ENCODE assay signal across 14 cellular contexts in the genomic region with DNA sequence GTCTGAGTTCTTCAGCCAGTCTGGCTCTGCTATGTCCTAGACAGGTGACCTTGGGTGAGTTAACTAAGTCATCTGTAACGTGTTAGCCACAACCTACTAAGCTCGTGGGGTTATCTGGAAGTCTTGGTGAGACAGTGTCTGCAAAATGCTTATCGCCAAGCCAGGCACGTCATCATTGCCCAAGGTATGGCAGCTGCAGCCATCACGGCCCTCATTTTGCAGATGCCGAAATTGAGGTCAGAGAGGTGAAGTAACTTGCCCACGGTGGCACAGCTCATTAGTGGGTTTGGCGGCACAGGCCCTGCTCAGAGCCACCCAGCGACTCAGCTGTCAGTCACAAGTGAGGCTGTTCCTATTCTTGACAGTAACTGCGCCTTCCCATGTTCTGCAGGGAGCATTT.
A peak's percentile ranks its signal among the peaks of the same experiment; 100 is the strongest.
DNase-seq lines count a peak whose midpoint lies in the region; ATAC-seq, FAIRE-seq and TF ChIP-seq lines count a peak whose summit lies in the region.
"Had no signal": no experiment of that assay in that cellular context is flagged by ENCODE, and none has a peak within 500 bp of the region (broad histone marks: within the 10 kb centered on the region; RNA-seq: fewer than 3 reads in every experiment).

No MANE protein-coding gene starts in this region.

- H3K27me3 ChIP-seq in PC-9 (ENCODE audit: insufficient read depth, low read depth) = no peaks in the 10 kb centered on the region

- peaks cover 86% of the 10 kb centered on the region for H3K79me2 ChIP-seq in PC-9 (ENCODE audit: low read depth)

- CTCF ChIA-PET in A549 (lab: Yijun Ruan, JAX) = interaction anchor here (0.8 to 2.4 kb wide), 5 partner anchors 58 to 205 kb away, joined by 3 to 9 read pairs (median 4); no protein-coding TSS in a partner anchor
- CTCF ChIA-PET in PC-9 (lab: Charles Lee) = interaction anchor here (0.7 kb wide), 1 partner anchor 262 kb away, joined by 4 read pairs; no protein-coding TSS in a partner anchor

- no peak for ATAC-seq in A549
- no peak for ATAC-seq in HG03108 (IDR thresholded peaks at IDR 0.05; ENCODE audit: unreplicated experiment)
- no peak for ATAC-seq in HG02884 (IDR thresholded peaks at IDR 0.05; ENCODE audit: unreplicated experiment)
- ATAC-seq in HG03520 (IDR thresholded peaks at IDR 0.05; ENCODE audit: unreplicated experiment) = no peak

- BruUV-seq in PC-9 (replicated peaks; lab: Mats Ljungman, UMichigan) = no TSS peak

- H3K27ac ChIP-seq in A549 (peak overlapping the region; percentile 47 to 79; a peak in 5 of 6 replicates), PC-9 (peak overlapping the region; percentile 73)

- H3K4me1 ChIP-seq in A549 = peaks cover 94% of the 10 kb centered on the region
- H3K4me1 ChIP-seq in PC-9 (replicated peaks; ENCODE audit: insufficient read depth) = peaks cover 63% of the 10 kb centered on the region

- peaks cover 16% of the 10 kb centered on the region for H3K36me3 ChIP-seq in PC-9 (ENCODE audit: low read depth)

- no peak for TF ChIP-seq RAD21 in A549 (conservative IDR thresholded peaks at IDR 0.05 in 1 of 2, IDR thresholded peaks at IDR 0.05 in 1 of 2)

- H3F3A ChIP-seq in PC-9 (ENCODE audit: insufficient read depth, low read depth) = peaks cover 60% of the 10 kb centered on the region

- no peak for DNase-seq in A549 (ENCODE audit: low read depth in 1 of 2, low spot score in 1 of 2)
- no peak for DNase-seq in PC-9
- DNase-seq in activated gamma-delta T cell treated with Interleukin-2 at 50 U/mL for 16 hours = peak; percentile 74
- peak; percentile 44 for DNase-seq in myocyte (ENCODE audit: low read depth)
- DNase-seq in NCI-H1436 (lab: John Stamatoyannopoulos, UW) = no peak
- DNase-seq: cerebellar nuclear complex, naive B cell, NCI-H146, NCI-H774, SW 1271 had no signal

- POLR2A ChIA-PET in A549 (lab: Yijun Ruan, JAX) (no interaction called here), PC-9 (lab: Charles Lee; ENCODE audit: unreplicated experiment) (no interaction called here)

- FAIRE-seq in A549 (lab: Jason Lieb, UNC) = no peak
- FAIRE-seq: G401.6 had no signal

- intact Hi-C loops in PC-9 (cut with micrococcal nuclease; ENCODE audit: unreplicated experiment) = no loop called here

- TF ChIP-seq CTCF in A549 (IDR thresholded peaks at IDR 0.05) = no peak
- TF ChIP-seq CTCF in PC-9 (conservative IDR thresholded peaks at IDR 0.05) = no peak

- TF ChIP-seq EP300 in A549 (IDR thresholded peaks at IDR 0.05) = no peak

- WGBS in A549 (ENCODE audit: missing lambda C conversion rate) = 85% methylated on average over 10 of the region's 10 CpGs

- peak overlapping the region; percentile 44 for H3K4me2 ChIP-seq in A549
- H3K4me2 ChIP-seq in PC-9 = peak overlapping the region; percentile 62

- no peaks in the 10 kb centered on the region for H3K9me2 ChIP-seq in PC-9 (ENCODE audit: insufficient read depth)

- H3K9me3 ChIP-seq in A549 (no peaks in the 10 kb centered on the region), PC-9 (ENCODE audit: insufficient read depth, low read depth) (peaks cover 7% of the 10 kb centered on the region; the same call in 1 of the 2 replicates)

- H3K4me3 ChIP-seq in A549 (no peak overlapping the region), PC-9 (no peak overlapping the region)

- H2AFZ ChIP-seq in PC-9 = no peak overlapping the region

- H4K20me1 ChIP-seq in PC-9 (ENCODE audit: insufficient read depth) = 0 out of 2 replicates have a peak, but pooled peaks cover 3% of the 10 kb centered on the region

- no peak for TF ChIP-seq POLR2A in A549 (IDR thresholded peaks at IDR 0.05; ENCODE audit: low read length)

TF ChIP-seq in A549, 52 proteins besides CTCF, POLR2A, EP300 and RAD21:
- no peak for TF ChIP-seq BCL3 (IDR thresholded peaks at IDR 0.05)
- TF ChIP-seq SMC3 (IDR thresholded peaks at IDR 0.05) = no peak
- no peak for TF ChIP-seq TFCP2L1 (CRISPR knock-in tag; IDR thresholded peaks at IDR 0.05)
- no peak for TF ChIP-seq HOXA7 (CRISPR knock-in tag; IDR thresholded peaks at IDR 0.05)
- no peak for TF ChIP-seq MAZ (IDR thresholded peaks at IDR 0.05; ENCODE audit: borderline replicate concordance, low read depth, low read length)
- no peak for TF ChIP-seq RNF2 (IDR thresholded peaks at IDR 0.05; ENCODE audit: borderline replicate concordance, low read depth)
- TF ChIP-seq CHD2 (IDR thresholded peaks at IDR 0.05; ENCODE audit: low read length, partially characterized antibody) = no peak
- TF ChIP-seq GATA3 (IDR thresholded peaks at IDR 0.05; ENCODE audit: borderline replicate concordance) = no peak
- no peak for TF ChIP-seq ESRRA (IDR thresholded peaks at IDR 0.05; ENCODE audit: borderline replicate concordance, low read length)
- TF ChIP-seq PHF8 (IDR thresholded peaks at IDR 0.05; ENCODE audit: borderline replicate concordance, low read depth) = no peak
- TF ChIP-seq CBX2 (IDR thresholded peaks at IDR 0.05; ENCODE audit: borderline replicate concordance, low read depth) = no peak
- TF ChIP-seq CEBPB (IDR thresholded peaks at IDR 0.05) = no peak
- no peak for TF ChIP-seq RARB (CRISPR knock-in tag; IDR thresholded peaks at IDR 0.05)
- no peak for TF ChIP-seq MAX (IDR thresholded peaks at IDR 0.05)

Comparison
In these comparisons a context has a peak if more than half of its experiments do, and no peak if none do; other contexts are left out.
1. DNase-seq: peak in activated gamma-delta T cell treated with Interleukin-2 at 50 U/mL for 16 hours (single experiment) and myocyte (single experiment); none in A549 (0 of 2), PC-9 (0 of 2) and NCI-H1436 (single experiment).